In the genomic region with DNA sequence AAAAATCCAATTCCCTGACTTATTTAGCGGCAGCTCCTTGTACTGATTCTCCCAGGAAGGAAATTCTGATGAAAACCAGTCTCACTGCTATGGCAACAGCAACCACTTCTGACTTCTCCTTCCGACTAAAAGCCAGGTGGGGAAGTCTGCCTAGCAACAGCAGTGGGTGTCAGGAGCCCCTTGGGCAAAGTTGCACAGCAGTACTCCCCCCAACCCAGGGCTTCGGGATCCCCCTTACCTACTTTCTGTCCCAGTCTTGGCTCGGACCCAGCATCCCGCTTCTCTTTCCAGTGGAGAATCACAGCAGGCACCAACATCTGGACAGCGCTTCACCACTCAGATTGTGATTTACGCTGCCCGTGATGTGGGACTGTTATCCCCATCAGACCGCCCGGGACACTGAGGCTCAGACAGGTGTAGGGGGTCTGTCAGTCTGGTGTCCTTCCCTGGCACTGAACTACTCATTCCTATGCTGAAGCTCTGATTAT, we compare ENCODE assay signal across 18 cellular contexts. TPM values are rescaled to one million over a fixed set of nuclear protein-coding genes. Genes with fewer than 3 reads are reported as not detected.
"Had no signal": no experiment of that assay in that cellular context is flagged by ENCODE, and none has a peak within 500 bp of the region (broad histone marks: within the 10 kb centered on the region; RNA-seq: fewer than 3 reads in every experiment).

No MANE protein-coding gene starts in this region.

- DNase-seq: activated CD4-positive, alpha-beta T cell treated with anti-CD3 and anti-CD28 coated beads, Interleukin-2, amount 50 U/mL, for 1 hour; activated CD4-positive, CD25-positive, alpha-beta regulatory T cell treated with anti-CD3 and anti-CD28 coated beads, Interleukin-2, amount 50 U/mL, for 72 hours; activated CD8-positive, alpha-beta memory T cell treated with anti-CD3 and anti-CD28 coated beads, Interleukin-2, amount 50 U/mL, for 4 hours; activated naive CD4-positive, alpha-beta T cell treated with anti-CD3 and anti-CD28 coated beads, Interleukin-2, amount 10 ng/mL, durations not matched to agents 7 days and 5 days; activated T-cell treated with anti-CD3 and anti-CD28 coated beads, Interleukin-2, amount 50 U/mL, for 4 hours; effector memory CD4-positive, alpha-beta T cell; esophagus squamous epithelium; occipital lobe; spleen; stimulated activated naive CD4-positive, alpha-beta T cell had no signal

- H3K27ac Mint-ChIP-seq: activated naive CD4-positive, alpha-beta T cell treated with anti-CD3 and anti-CD28 coated beads, Interleukin-2, amount 10 ng/mL, durations not matched to agents 7 days and 5 days; natural killer cell treated with Interleukin-12 subunit alpha and Interleukin-12 subunit beta and Interleukin-15 and Interleukin-18, amount 100 ng/mL, for 72 hours; T-helper 1 cell treated with Interleukin-12 subunit alpha and Interleukin-12 subunit beta and Interleukin-4 antibody, amounts not matched to agents 30 μg/mL and 1 μg/mL, for 36 hours had no signal

- H3K4me1 ChIP-seq: tibial nerve had no signal

- H3K36me3 ChIP-seq: esophagus squamous epithelium, spleen, tibial nerve had no signal

- H3K27ac ChIP-seq: esophagus squamous epithelium, spleen, tibial nerve had no signal

- H3K36me3 Mint-ChIP-seq: activated naive CD4-positive, alpha-beta T cell treated with anti-CD3 and anti-CD28 coated beads, Interleukin-2, amount 10 ng/mL, durations not matched to agents 7 days and 5 days; natural killer cell treated with Interleukin-12 subunit alpha and Interleukin-12 subunit beta and Interleukin-15 and Interleukin-18, amount 100 ng/mL, for 72 hours had no signal

- H3K9me3 ChIP-seq: esophagus squamous epithelium had no signal

- H3K4me3 Mint-ChIP-seq: activated naive CD4-positive, alpha-beta T cell treated with anti-CD3 and anti-CD28 coated beads, Interleukin-2, amount 10 ng/mL, durations not matched to agents 7 days and 5 days; activated T-cell treated with anti-CD3 and anti-CD28 coated beads, Interleukin-2, amount 50 U/mL, for 4 hours; natural killer cell treated with Interleukin-12 subunit alpha and Interleukin-12 subunit beta and Interleukin-15 and Interleukin-18, amount 100 ng/mL, for 72 hours; T-helper 1 cell treated with Interleukin-12 subunit alpha and Interleukin-12 subunit beta and Interleukin-4 antibody, amounts not matched to agents 30 μg/mL and 1 μg/mL, for 36 hours had no signal

- H3K4me3 ChIP-seq: esophagus squamous epithelium, lung, spleen, tibial nerve had no signal

- H3K9me3 Mint-ChIP-seq: natural killer cell treated with Interleukin-12 subunit alpha and Interleukin-12 subunit beta and Interleukin-15 and Interleukin-18, amount 100 ng/mL, for 72 hours; T-helper 1 cell treated with Interleukin-12 subunit alpha and Interleukin-12 subunit beta and Interleukin-4 antibody, amounts not matched to agents 30 μg/mL and 1 μg/mL, for 36 hours had no signal

- H3K4me1 Mint-ChIP-seq: activated naive CD4-positive, alpha-beta T cell treated with anti-CD3 and anti-CD28 coated beads, Interleukin-2, amount 10 ng/mL, durations not matched to agents 7 days and 5 days had no signal

RNA-seq across cellular contexts. Expression of a gene that starts 24.6 kb away (rescaled TPM):
- total RNA-seq: bronchial epithelial cell; left lobe of liver; lung; natural killer cell treated with Interleukin-12 subunit alpha and Interleukin-12 subunit beta and Interleukin-15 and Interleukin-18, amount 100 ng/mL, for 72 hours; spleen; subcutaneous adipose tissue; tibial nerve had no signal
- polyA plus RNA-seq: keratinocyte had no signal
